In genomic region chr9:19027825-19028224, GRCh38 we compare ENCODE assay signal across 32 cellular contexts. TPM values are rescaled to one million over a fixed set of nuclear protein-coding genes. Genes with fewer than 3 reads are reported as not detected.
DNase-seq lines count a peak whose midpoint lies in the region; ATAC-seq, FAIRE-seq and TF ChIP-seq lines count a peak whose summit lies in the region.
"Had no signal": no experiment of that assay in that cellular context is flagged by ENCODE, and none has a peak within 500 bp of the region (broad histone marks: within the 10 kb centered on the region; RNA-seq: fewer than 3 reads in every experiment).

No MANE protein-coding gene starts in this region.

- H2BK120ac ChIP-seq in neuronal stem cell (ENCODE audit: low read depth, low read length): no peak overlapping the region

- no peak overlapping the region for H3K4ac ChIP-seq in neuronal stem cell (ENCODE audit: low read length)

- H3K27ac ChIP-seq in right cardiac atrium (ENCODE audit: low read length): no peak overlapping the region
- H3K27ac ChIP-seq in right atrium auricular region: no peak overlapping the region
- H3K27ac ChIP-seq in kidney (ENCODE audit: low read depth in 2 of 2, low read length in 2 of 2): no peak overlapping the region
- H3K27ac ChIP-seq in neuronal stem cell (replicated peaks; ENCODE audit: low read length): no peak overlapping the region
- H3K27ac ChIP-seq in small intestine (ENCODE audit: low read depth in 1 of 2, low read length in 1 of 2): no peak overlapping the region
- H3K27ac ChIP-seq: BLaER1 had no signal

- no peak overlapping the region for H2BK5ac ChIP-seq in neuronal stem cell (ENCODE audit: low read length)

- 95% methylated on average over 22 of the region's 22 CpGs for WGBS in right cardiac atrium
- no CpG with 5 or more reads among the region's 22 CpGs for WGBS in neuronal stem cell (ENCODE audit: extremely low coverage in 2 of 2, insufficient read length in 2 of 2, insufficient replicate concordance in 1 of 2), 2 donors
- WGBS in small intestine, 3 donors: 89 to 92% (median 91%) methylated on average over 22 of the region's 22 CpGs

- H3K23ac ChIP-seq in neuronal stem cell (ENCODE audit: low read depth, low read length, poor library complexity): peak overlapping the region; percentile 10

- FAIRE-seq in kidney (lab: Jason Lieb, UNC) (no peak), small intestine (lab: Jason Lieb, UNC) (no peak)
- FAIRE-seq: A204.1, GM12878, GM12892, GM18507, GM19239 had no signal

- no peak overlapping the region for H2AFZ ChIP-seq in neuronal stem cell (ENCODE audit: low read length)

- no peak overlapping the region for H3K18ac ChIP-seq in neuronal stem cell (ENCODE audit: low read length)

- H3K79me1 ChIP-seq in neuronal stem cell (ENCODE audit: low read depth, low read length): peaks cover 2% of the 10 kb centered on the region

- H4K91ac ChIP-seq in neuronal stem cell (ENCODE audit: low read depth, low read length, poor library complexity): peak overlapping the region; percentile 14

- peak; percentile 18 to 32 for ATAC-seq in right cardiac atrium
- no peak for ATAC-seq in GM18858 (IDR thresholded peaks at IDR 0.05; ENCODE audit: unreplicated experiment)
- no peak for ATAC-seq in GM21825 (IDR thresholded peaks at IDR 0.05; ENCODE audit: unreplicated experiment)
- ATAC-seq: GM12878 had no signal

- H3K36me3 ChIP-seq in right atrium auricular region (no peaks in the 10 kb centered on the region), kidney (ENCODE audit: control insufficient read depth in 1 of 2, insufficient read depth in 2 of 2, low read length in 2 of 2) (no peaks in the 10 kb centered on the region), neuronal stem cell (replicated peaks in 1 of 2; ENCODE audit: control insufficient read depth in 2 of 2, insufficient read depth in 2 of 2, low read length in 2 of 2) (no peaks in the 10 kb centered on the region), small intestine (ENCODE audit: control insufficient read depth in 2 of 2, insufficient read depth in 2 of 2, low read length in 2 of 2) (no peaks in the 10 kb centered on the region)
- H3K36me3 ChIP-seq: BE2C, BLaER1 had no signal

- peak overlapping the region; percentile 12 for H3K14ac ChIP-seq in neuronal stem cell (ENCODE audit: low read length)

- no peak overlapping the region for H4K8ac ChIP-seq in neuronal stem cell (ENCODE audit: low read depth, low read length)

- H3K4me3 ChIP-seq in right cardiac atrium (ENCODE audit: low read length) (no peak overlapping the region), right atrium auricular region (no peak overlapping the region), kidney (ENCODE audit: low read length in 2 of 2) (no peak overlapping the region), neuronal stem cell (ENCODE audit: low read length in 2 of 2) (no peak overlapping the region), small intestine (ENCODE audit: low read depth in 1 of 2, low read length in 2 of 2) (no peak overlapping the region)
- H3K4me3 ChIP-seq: BLaER1, GM12878 had no signal

- H3K9me3 ChIP-seq in right cardiac atrium (ENCODE audit: control insufficient read depth, low read length): no peaks in the 10 kb centered on the region
- no peaks in the 10 kb centered on the region for H3K9me3 ChIP-seq in right atrium auricular region
- H3K9me3 ChIP-seq in kidney (ENCODE audit: control insufficient read depth in 1 of 2, low read length in 2 of 2): no peaks in the 10 kb centered on the region
- no peaks in the 10 kb centered on the region for H3K9me3 ChIP-seq in neuronal stem cell (replicated peaks in 1 of 2; ENCODE audit: control insufficient read depth in 2 of 2, insufficient read depth in 1 of 2, low read depth in 1 of 2, low read length in 2 of 2)
- H3K9me3 ChIP-seq in small intestine (ENCODE audit: control insufficient read depth, low read depth): no peaks in the 10 kb centered on the region
- H3K9me3 ChIP-seq: BE2C, BLaER1 had no signal

- TF ChIP-seq CTCF in right atrium auricular region (IDR thresholded peaks at IDR 0.05) (no peak), kidney (IDR thresholded peaks at IDR 0.05; ENCODE audit: borderline replicate concordance, extremely low read depth, insufficient read depth) (no peak)

- H3K9ac ChIP-seq in kidney (ENCODE audit: low read length in 2 of 2) (no peak overlapping the region), neuronal stem cell (ENCODE audit: low read depth, low read length, poor library complexity) (peak overlapping the region; percentile 55)
- H3K9ac ChIP-seq: BLaER1 had no signal

- no peak overlapping the region for H2BK15ac ChIP-seq in neuronal stem cell (ENCODE audit: low read length)

- peak overlapping the region; percentile 78 for H2AK5ac ChIP-seq in neuronal stem cell (ENCODE audit: low read depth, low read length)

- H3K27me3 ChIP-seq in right cardiac atrium (ENCODE audit: control insufficient read depth, insufficient read depth) (no peaks in the 10 kb centered on the region), right atrium auricular region (no peaks in the 10 kb centered on the region), neuronal stem cell (ENCODE audit: control insufficient read depth in 3 of 3, insufficient read depth in 3 of 3, low read depth in 1 of 3, low read length in 3 of 3) (no peaks in the 10 kb centered on the region), small intestine (ENCODE audit: control insufficient read depth in 2 of 2, insufficient read depth in 2 of 2, low read length in 2 of 2) (no peaks in the 10 kb centered on the region)
- H3K27me3 ChIP-seq: BLaER1 had no signal

- no peak overlapping the region for H2BK12ac ChIP-seq in neuronal stem cell (ENCODE audit: low read length)

- intact Hi-C loops in right cardiac atrium (cut with DNase I) (loop anchor here in 3 of 4 donors (5.0 to 10.0 kb wide), 3 partner anchors 583 to 773 kb away; no protein-coding TSS in a partner anchor), kidney (cut with DNase I) (loop anchor here (10.0 kb wide), 1 partner anchor 773 kb away; no protein-coding TSS in a partner anchor)

- H3K4me1 ChIP-seq in right cardiac atrium (ENCODE audit: control insufficient read depth, insufficient read depth, low read length) (no peaks in the 10 kb centered on the region), right atrium auricular region (no peaks in the 10 kb centered on the region), kidney (ENCODE audit: control insufficient read depth in 1 of 2, insufficient read depth in 1 of 2, low read depth in 1 of 2, low read length in 2 of 2) (no peaks in the 10 kb centered on the region), neuronal stem cell (ENCODE audit: control insufficient read depth in 2 of 2, insufficient read depth in 1 of 2, low read depth in 1 of 2, low read length in 2 of 2) (no peaks in the 10 kb centered on the region), small intestine (ENCODE audit: control insufficient read depth in 2 of 2, insufficient read depth in 1 of 2, low read depth in 1 of 2, low read length in 1 of 2) (no peaks in the 10 kb centered on the region)
- H3K4me1 ChIP-seq: BE2C, BLaER1 had no signal

- H3K4me2 ChIP-seq in neuronal stem cell (ENCODE audit: insufficient read depth, low read length, poor library complexity, severe bottlenecking): no peak overlapping the region
- H3K4me2 ChIP-seq: BLaER1 had no signal

- DNase-seq in right cardiac atrium: no peak
- no peak for DNase-seq in right atrium auricular region (ENCODE audit: low spot score)
- peak; percentile 56 for DNase-seq in kidney
- no peak for DNase-seq in neuronal stem cell (ENCODE audit: low spot score)
- DNase-seq in small intestine: no peak
- DNase-seq: 8988T; ACHN; BE2C; C1 segment of cervical spinal cord; CD4-positive, alpha-beta memory T cell; CD4-positive, CD25-positive, alpha-beta regulatory T cell; CD8-positive, alpha-beta memory T cell; COR-L47; DMS 273 treated with DMSO at 0.1 percent for 48 hours; DMS153; DMS53; DMS79; DND-41; EL; GDM1 had no signal

RNA-seq across cellular contexts. Expression of gene SAXO1, which starts 5.2 kb away (rescaled TPM):
- not detected for total RNA-seq in right cardiac atrium
- polyA plus RNA-seq in right cardiac atrium: not detected
- not detected for total RNA-seq in right atrium auricular region
- 0.35 TPM for total RNA-seq in kidney
- polyA plus RNA-seq in kidney (ENCODE audit: insufficient read depth, low read depth, low replicate concordance): not detected
- polyA plus RNA-seq in neuronal stem cell (2013, experiment 1 of 2): 0.31 TPM
- 0.37 TPM for polyA plus RNA-seq in neuronal stem cell (2013, experiment 2 of 2)
- polyA plus RNA-seq in small intestine: under 1 TPM in 1 of 3 donors, not detected in 2; 0.01 TPM
- total RNA-seq: A673; CD8-positive, alpha-beta memory T cell; Daoy; G401; GM12878 had no signal
- polyA plus RNA-seq: CD14-positive monocyte; CD8-positive, alpha-beta memory T cell had no signal

RNA-seq across cellular contexts. Expression of gene RRAGA, which starts 21.4 kb away (rescaled TPM):
- total RNA-seq in right cardiac atrium (10 to 100 TPM; 85.7 to 92.5 (median 90.2) TPM), right atrium auricular region (10 to 100 TPM; 59.1 to 67.0 TPM), kidney (94.3 TPM)
- polyA plus RNA-seq in right cardiac atrium (89.4 TPM), kidney (ENCODE audit: insufficient read depth, low read depth, low replicate concordance) (99.3 TPM), small intestine (10 to 100 TPM; 64.6 to 92.7 (median 65.3) TPM)
- polyA plus RNA-seq in neuronal stem cell (2013, experiment 1 of 2): 43.7 TPM
- 41.3 TPM for polyA plus RNA-seq in neuronal stem cell (2013, experiment 2 of 2)

Comparison
In these comparisons a context has a peak if more than half of its experiments do, and no peak if none do; other contexts are left out.
1. ATAC-seq: peak in right cardiac atrium (2 of 2); none in GM18858 (single experiment) and GM21825 (single experiment).